ENCODE assay signal across 21 cellular contexts in genomic region chr10:26381986-26382385, GRCh38. TPM values are rescaled to one million over a fixed set of nuclear protein-coding genes. Genes with fewer than 3 reads are reported as not detected.
"Had no signal": no experiment of that assay in that cellular context is flagged by ENCODE, and none has a peak within 500 bp of the region (broad histone marks: within the 10 kb centered on the region; RNA-seq: fewer than 3 reads in every experiment).

No MANE protein-coding gene starts in this region.

- DNase-seq: Kasumi-1, MM.1S, NCI-H1092 treated with DMSO at 0.1 percent for 48 hours, NCI-H1436, NCI-H187, NCI-H2029, NCI-H2081 treated with DMSO at 0.1 percent for 48 hours, NCI-H2171, NCI-H345, NCI-H446 treated with DMSO at 0.1 percent for 48 hours, NCI-H510A treated with DMSO at 0.1 percent for 48 hours, NCI-H526, PC-3, SHP77, SK-N-SH had no signal

- H3K27ac ChIP-seq: HL-60, KMS-11, RWPE1 had no signal

- H3K27me3 Mint-ChIP-seq: IgD-negative memory B cell had no signal

- H3K27ac Mint-ChIP-seq: IgD-negative memory B cell had no signal

- H3K4me3 Mint-ChIP-seq: IgD-negative memory B cell had no signal

- H3K4me3 ChIP-seq: K562 had no signal

- H3K9ac ChIP-seq: KMS-11, SK-N-SH had no signal

- H3K4me2 ChIP-seq: KMS-11, SK-N-SH had no signal

- ATAC-seq: K562, Panc1, PC-3 had no signal

RNA-seq across cellular contexts. Expression of gene APBB1IP, which starts 56.2 kb away (rescaled TPM):
- polyA plus RNA-seq: SK-N-SH had no signal
